Comparison of ENCODE assay signal across 2 cellular contexts in the genomic region with DNA sequence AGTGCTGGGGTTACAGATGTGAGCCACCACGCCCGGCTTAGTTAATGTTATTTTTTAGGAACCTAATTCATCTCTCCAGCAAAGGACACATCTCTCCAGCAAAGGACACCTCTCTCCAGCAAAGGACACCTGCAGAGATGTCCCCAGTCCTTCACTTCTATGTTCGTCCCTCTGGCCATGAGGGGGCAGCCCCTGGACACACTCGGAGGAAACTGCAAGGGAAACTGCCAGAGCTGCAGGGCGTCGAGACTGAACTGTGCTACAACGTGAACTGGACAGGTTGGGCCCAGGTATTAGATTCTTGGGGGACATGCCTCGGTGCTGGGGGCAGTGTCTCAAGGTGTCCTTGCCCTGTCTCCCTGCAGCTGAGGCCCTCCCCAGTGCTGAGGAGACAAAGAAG.
TF ChIP-seq lines count a peak whose summit lies in the region.

No MANE protein-coding gene starts in this region.

TF ChIP-seq in HCT116, 20 proteins besides CTCF, POLR2A, EP300 and RAD21 (continued from another document):
- TF ChIP-seq, protein P1, sequence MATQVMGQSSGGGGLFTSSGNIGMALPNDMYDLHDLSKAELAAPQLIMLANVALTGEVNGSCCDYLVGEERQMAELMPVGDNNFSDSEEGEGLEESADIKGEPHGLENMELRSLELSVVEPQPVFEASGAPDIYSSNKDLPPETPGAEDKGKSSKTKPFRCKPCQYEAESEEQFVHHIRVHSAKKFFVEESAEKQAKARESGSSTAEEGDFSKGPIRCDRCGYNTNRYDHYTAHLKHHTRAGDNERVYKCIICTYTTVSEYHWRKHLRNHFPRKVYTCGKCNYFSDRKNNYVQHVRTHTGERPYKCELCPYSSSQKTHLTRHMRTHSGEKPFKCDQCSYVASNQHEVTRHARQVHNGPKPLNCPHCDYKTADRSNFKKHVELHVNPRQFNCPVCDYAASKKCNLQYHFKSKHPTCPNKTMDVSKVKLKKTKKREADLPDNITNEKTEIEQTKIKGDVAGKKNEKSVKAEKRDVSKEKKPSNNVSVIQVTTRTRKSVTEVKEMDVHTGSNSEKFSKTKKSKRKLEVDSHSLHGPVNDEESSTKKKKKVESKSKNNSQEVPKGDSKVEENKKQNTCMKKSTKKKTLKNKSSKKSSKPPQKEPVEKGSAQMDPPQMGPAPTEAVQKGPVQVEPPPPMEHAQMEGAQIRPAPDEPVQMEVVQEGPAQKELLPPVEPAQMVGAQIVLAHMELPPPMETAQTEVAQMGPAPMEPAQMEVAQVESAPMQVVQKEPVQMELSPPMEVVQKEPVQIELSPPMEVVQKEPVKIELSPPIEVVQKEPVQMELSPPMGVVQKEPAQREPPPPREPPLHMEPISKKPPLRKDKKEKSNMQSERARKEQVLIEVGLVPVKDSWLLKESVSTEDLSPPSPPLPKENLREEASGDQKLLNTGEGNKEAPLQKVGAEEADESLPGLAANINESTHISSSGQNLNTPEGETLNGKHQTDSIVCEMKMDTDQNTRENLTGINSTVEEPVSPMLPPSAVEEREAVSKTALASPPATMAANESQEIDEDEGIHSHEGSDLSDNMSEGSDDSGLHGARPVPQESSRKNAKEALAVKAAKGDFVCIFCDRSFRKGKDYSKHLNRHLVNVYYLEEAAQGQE (IDR thresholded peaks at IDR 0.05; ENCODE audit: low read depth): no peak
- TF ChIP-seq TCF7L2 (IDR thresholded peaks at IDR 0.05; ENCODE audit: borderline replicate concordance, extremely low read depth, insufficient read depth, insufficient read length) (no peak), EZH2 (IDR thresholded peaks at IDR 0.05) (no peak), ZFX (IDR thresholded peaks at IDR 0.05) (no peak), EZH2phosphoT487 (IDR thresholded peaks at IDR 0.05; ENCODE audit: borderline replicate concordance) (no peak), FOSL1 (IDR thresholded peaks at IDR 0.05; ENCODE audit: low read depth) (no peak), SP1 (IDR thresholded peaks at IDR 0.05; ENCODE audit: low read depth) (no peak), YY1 (IDR thresholded peaks at IDR 0.05; ENCODE audit: extremely low read depth, insufficient replicate concordance, low read depth, low read length) (no peak), CEBPB (IDR thresholded peaks at IDR 0.05; ENCODE audit: low read depth) (no peak), ZNF274 (IDR thresholded peaks at IDR 0.05; ENCODE audit: low read depth, low read length) (no peak), EGR1 (IDR thresholded peaks at IDR 0.05; ENCODE audit: low read depth) (no peak), SRF (IDR thresholded peaks at IDR 0.05; ENCODE audit: low read depth) (no peak)
- TF ChIP-seq, protein P2, sequence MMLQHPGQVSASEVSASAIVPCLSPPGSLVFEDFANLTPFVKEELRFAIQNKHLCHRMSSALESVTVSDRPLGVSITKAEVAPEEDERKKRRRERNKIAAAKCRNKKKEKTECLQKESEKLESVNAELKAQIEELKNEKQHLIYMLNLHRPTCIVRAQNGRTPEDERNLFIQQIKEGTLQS (IDR thresholded peaks at IDR 0.05): no peak
- TF ChIP-seq, protein P3, sequence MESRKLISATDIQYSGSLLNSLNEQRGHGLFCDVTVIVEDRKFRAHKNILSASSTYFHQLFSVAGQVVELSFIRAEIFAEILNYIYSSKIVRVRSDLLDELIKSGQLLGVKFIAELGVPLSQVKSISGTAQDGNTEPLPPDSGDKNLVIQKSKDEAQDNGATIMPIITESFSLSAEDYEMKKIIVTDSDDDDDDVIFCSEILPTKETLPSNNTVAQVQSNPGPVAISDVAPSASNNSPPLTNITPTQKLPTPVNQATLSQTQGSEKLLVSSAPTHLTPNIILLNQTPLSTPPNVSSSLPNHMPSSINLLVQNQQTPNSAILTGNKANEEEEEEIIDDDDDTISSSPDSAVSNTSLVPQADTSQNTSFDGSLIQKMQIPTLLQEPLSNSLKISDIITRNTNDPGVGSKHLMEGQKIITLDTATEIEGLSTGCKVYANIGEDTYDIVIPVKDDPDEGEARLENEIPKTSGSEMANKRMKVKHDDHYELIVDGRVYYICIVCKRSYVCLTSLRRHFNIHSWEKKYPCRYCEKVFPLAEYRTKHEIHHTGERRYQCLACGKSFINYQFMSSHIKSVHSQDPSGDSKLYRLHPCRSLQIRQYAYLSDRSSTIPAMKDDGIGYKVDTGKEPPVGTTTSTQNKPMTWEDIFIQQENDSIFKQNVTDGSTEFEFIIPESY (IDR thresholded peaks at IDR 0.05; ENCODE audit: extremely low read depth, insufficient replicate concordance, low read length): no peak

TF ChIP-seq in WTC11, 78 proteins besides CTCF, POLR2A, EP300 and RAD21 (continued from another document):
- TF ChIP-seq, protein P4, sequence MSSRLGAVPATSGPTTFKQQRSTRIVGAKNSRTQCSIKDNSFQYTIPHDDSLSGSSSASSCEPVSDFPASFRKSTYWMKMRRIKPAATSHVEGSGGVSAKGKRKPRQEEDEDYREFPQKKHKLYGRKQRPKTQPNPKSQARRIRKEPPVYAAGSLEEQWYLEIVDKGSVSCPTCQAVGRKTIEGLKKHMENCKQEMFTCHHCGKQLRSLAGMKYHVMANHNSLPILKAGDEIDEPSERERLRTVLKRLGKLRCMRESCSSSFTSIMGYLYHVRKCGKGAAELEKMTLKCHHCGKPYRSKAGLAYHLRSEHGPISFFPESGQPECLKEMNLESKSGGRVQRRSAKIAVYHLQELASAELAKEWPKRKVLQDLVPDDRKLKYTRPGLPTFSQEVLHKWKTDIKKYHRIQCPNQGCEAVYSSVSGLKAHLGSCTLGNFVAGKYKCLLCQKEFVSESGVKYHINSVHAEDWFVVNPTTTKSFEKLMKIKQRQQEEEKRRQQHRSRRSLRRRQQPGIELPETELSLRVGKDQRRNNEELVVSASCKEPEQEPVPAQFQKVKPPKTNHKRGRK (CRISPR knock-in tag; IDR thresholded peaks at IDR 0.05; ENCODE audit: borderline replicate concordance): no peak
- TF ChIP-seq TCF7 (CRISPR knock-in tag; IDR thresholded peaks at IDR 0.05; ENCODE audit: low read depth) (no peak), SP1 (CRISPR knock-in tag; conservative IDR thresholded peaks at IDR 0.05) (no peak), GRHL2 (CRISPR knock-in tag; IDR thresholded peaks at IDR 0.05; ENCODE audit: insufficient replicate concordance, severe bottlenecking) (no peak), FOXK1 (CRISPR knock-in tag; IDR thresholded peaks at IDR 0.05) (no peak), NFYB (CRISPR knock-in tag; conservative IDR thresholded peaks at IDR 0.05; ENCODE audit: low read depth) (no peak), GTF2I (CRISPR knock-in tag; conservative IDR thresholded peaks at IDR 0.05) (no peak), ESRRA (CRISPR knock-in tag; IDR thresholded peaks at IDR 0.05; ENCODE audit: borderline replicate concordance) (no peak), ZNF416 (CRISPR knock-in tag; IDR thresholded peaks at IDR 0.05) (no peak)
- TF ChIP-seq, protein P5, sequence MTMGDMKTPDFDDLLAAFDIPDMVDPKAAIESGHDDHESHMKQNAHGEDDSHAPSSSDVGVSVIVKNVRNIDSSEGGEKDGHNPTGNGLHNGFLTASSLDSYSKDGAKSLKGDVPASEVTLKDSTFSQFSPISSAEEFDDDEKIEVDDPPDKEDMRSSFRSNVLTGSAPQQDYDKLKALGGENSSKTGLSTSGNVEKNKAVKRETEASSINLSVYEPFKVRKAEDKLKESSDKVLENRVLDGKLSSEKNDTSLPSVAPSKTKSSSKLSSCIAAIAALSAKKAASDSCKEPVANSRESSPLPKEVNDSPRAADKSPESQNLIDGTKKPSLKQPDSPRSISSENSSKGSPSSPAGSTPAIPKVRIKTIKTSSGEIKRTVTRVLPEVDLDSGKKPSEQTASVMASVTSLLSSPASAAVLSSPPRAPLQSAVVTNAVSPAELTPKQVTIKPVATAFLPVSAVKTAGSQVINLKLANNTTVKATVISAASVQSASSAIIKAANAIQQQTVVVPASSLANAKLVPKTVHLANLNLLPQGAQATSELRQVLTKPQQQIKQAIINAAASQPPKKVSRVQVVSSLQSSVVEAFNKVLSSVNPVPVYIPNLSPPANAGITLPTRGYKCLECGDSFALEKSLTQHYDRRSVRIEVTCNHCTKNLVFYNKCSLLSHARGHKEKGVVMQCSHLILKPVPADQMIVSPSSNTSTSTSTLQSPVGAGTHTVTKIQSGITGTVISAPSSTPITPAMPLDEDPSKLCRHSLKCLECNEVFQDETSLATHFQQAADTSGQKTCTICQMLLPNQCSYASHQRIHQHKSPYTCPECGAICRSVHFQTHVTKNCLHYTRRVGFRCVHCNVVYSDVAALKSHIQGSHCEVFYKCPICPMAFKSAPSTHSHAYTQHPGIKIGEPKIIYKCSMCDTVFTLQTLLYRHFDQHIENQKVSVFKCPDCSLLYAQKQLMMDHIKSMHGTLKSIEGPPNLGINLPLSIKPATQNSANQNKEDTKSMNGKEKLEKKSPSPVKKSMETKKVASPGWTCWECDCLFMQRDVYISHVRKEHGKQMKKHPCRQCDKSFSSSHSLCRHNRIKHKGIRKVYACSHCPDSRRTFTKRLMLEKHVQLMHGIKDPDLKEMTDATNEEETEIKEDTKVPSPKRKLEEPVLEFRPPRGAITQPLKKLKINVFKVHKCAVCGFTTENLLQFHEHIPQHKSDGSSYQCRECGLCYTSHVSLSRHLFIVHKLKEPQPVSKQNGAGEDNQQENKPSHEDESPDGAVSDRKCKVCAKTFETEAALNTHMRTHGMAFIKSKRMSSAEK (CRISPR knock-in tag; IDR thresholded peaks at IDR 0.05; ENCODE audit: borderline replicate concordance): no peak
- TF ChIP-seq, protein P6, sequence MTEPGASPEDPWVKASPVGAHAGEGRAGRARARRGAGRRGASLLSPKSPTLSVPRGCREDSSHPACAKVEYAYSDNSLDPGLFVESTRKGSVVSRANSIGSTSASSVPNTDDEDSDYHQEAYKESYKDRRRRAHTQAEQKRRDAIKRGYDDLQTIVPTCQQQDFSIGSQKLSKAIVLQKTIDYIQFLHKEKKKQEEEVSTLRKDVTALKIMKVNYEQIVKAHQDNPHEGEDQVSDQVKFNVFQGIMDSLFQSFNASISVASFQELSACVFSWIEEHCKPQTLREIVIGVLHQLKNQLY (CRISPR knock-in tag; IDR thresholded peaks at IDR 0.05): no peak
- TF ChIP-seq, protein P7, sequence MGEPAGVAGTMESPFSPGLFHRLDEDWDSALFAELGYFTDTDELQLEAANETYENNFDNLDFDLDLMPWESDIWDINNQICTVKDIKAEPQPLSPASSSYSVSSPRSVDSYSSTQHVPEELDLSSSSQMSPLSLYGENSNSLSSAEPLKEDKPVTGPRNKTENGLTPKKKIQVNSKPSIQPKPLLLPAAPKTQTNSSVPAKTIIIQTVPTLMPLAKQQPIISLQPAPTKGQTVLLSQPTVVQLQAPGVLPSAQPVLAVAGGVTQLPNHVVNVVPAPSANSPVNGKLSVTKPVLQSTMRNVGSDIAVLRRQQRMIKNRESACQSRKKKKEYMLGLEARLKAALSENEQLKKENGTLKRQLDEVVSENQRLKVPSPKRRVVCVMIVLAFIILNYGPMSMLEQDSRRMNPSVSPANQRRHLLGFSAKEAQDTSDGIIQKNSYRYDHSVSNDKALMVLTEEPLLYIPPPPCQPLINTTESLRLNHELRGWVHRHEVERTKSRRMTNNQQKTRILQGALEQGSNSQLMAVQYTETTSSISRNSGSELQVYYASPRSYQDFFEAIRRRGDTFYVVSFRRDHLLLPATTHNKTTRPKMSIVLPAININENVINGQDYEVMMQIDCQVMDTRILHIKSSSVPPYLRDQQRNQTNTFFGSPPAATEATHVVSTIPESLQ (CRISPR knock-in tag; IDR thresholded peaks at IDR 0.05): no peak
- TF ChIP-seq, protein P8, sequence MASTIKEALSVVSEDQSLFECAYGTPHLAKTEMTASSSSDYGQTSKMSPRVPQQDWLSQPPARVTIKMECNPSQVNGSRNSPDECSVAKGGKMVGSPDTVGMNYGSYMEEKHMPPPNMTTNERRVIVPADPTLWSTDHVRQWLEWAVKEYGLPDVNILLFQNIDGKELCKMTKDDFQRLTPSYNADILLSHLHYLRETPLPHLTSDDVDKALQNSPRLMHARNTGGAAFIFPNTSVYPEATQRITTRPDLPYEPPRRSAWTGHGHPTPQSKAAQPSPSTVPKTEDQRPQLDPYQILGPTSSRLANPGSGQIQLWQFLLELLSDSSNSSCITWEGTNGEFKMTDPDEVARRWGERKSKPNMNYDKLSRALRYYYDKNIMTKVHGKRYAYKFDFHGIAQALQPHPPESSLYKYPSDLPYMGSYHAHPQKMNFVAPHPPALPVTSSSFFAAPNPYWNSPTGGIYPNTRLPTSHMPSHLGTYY (CRISPR knock-in tag; IDR thresholded peaks at IDR 0.05): no peak
- TF ChIP-seq, protein P9, sequence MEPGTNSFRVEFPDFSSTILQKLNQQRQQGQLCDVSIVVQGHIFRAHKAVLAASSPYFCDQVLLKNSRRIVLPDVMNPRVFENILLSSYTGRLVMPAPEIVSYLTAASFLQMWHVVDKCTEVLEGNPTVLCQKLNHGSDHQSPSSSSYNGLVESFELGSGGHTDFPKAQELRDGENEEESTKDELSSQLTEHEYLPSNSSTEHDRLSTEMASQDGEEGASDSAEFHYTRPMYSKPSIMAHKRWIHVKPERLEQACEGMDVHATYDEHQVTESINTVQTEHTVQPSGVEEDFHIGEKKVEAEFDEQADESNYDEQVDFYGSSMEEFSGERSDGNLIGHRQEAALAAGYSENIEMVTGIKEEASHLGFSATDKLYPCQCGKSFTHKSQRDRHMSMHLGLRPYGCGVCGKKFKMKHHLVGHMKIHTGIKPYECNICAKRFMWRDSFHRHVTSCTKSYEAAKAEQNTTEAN (CRISPR knock-in tag; IDR thresholded peaks at IDR 0.05): no peak
